ENCODE assay signal across 15 cellular contexts in genomic region chr10:102334106-102334505, GRCh38.
DNase-seq lines count a peak whose midpoint lies in the region; ATAC-seq, FAIRE-seq and TF ChIP-seq lines count a peak whose summit lies in the region.
"Had no signal": no experiment of that assay in that cellular context is flagged by ENCODE, and none has a peak within 500 bp of the region (broad histone marks: within the 10 kb centered on the region; RNA-seq: fewer than 3 reads in every experiment).

No MANE protein-coding gene starts in this region.

- H3K4me3 Mint-ChIP-seq in nephron progenitor cell, result no peak overlapping the region
- H3K4me3 Mint-ChIP-seq: naive thymus-derived CD8-positive, alpha-beta T cell had no signal

- TF ChIP-seq CTCF in nephron progenitor cell (IDR thresholded peaks at IDR 0.05), result no peak

- FAIRE-seq in HTR-8/SVneo (lab: Jason Lieb, UNC), result no peak
- FAIRE-seq: A204.1 had no signal

- no peak for DNase-seq in Right ventricle myocardium inferior (ENCODE audit: missing footprints)
- DNase-seq in cardiac septum (ENCODE audit: low spot score), result no peak
- DNase-seq in Right ventricle myocardium superior, result peak; percentile 65
- no peak for DNase-seq in nephron progenitor cell
- DNase-seq in HTR-8/SVneo (ENCODE audit: insufficient read length, low spot score), result no peak
- DNase-seq in NOMO-1 treated with DMSO at 0.1 percent for 48 hours (lab: John Stamatoyannopoulos, UW; ENCODE audit: unreplicated experiment), result no peak
- no peak for DNase-seq in DMS79 (lab: John Stamatoyannopoulos, UW)
- DNase-seq in GDM1 (lab: John Stamatoyannopoulos, UW), result no peak
- DNase-seq: activated CD4-positive, alpha-beta T cell treated with anti-CD3 and anti-CD28 coated beads, Interleukin-2, amount 50 U/mL, for 48 hours; activated effector memory CD4-positive, alpha-beta T cell treated with anti-CD3 and anti-CD28 coated beads, Interleukin-2, amount 50 U/mL, for 16 hours; colonic mucosa; esophagus squamous epithelium; naive thymus-derived CD8-positive, alpha-beta T cell; NCI-H1048 had no signal

- peaks cover 26% of the 10 kb centered on the region for H3K4me1 Mint-ChIP-seq in nephron progenitor cell

- H3K27ac Mint-ChIP-seq in nephron progenitor cell, result peak overlapping the region; percentile 78

- intact Hi-C loops in Right ventricle myocardium inferior (cut with DNase I), result loop anchor here (2.0 kb wide), 1 partner anchor 53 kb away; no protein-coding TSS in a partner anchor
- intact Hi-C loops in cardiac septum (cut with DNase I), result no loop called here
- intact Hi-C loops in Right ventricle myocardium superior (cut with DNase I), result no loop called here

- H3K27me3 Mint-ChIP-seq in nephron progenitor cell (ENCODE audit: low read depth, poor library complexity), result peaks cover 4% of the 10 kb centered on the region
- H3K27me3 Mint-ChIP-seq: naive thymus-derived CD8-positive, alpha-beta T cell had no signal

- peaks cover 16% of the 10 kb centered on the region for H3K36me3 Mint-ChIP-seq in nephron progenitor cell (ENCODE audit: low read depth)

- no peaks in the 10 kb centered on the region for H3K9me3 Mint-ChIP-seq in nephron progenitor cell
- H3K9me3 Mint-ChIP-seq: naive thymus-derived CD8-positive, alpha-beta T cell had no signal

- peak; percentile 87 for ATAC-seq in Right ventricle myocardium inferior
- ATAC-seq in Right ventricle myocardium superior (ENCODE audit: poor library complexity), result peak; percentile 88
- ATAC-seq: naive thymus-derived CD8-positive, alpha-beta T cell had no signal
